ENCODE assay signal across 15 cellular contexts in the genomic region with DNA sequence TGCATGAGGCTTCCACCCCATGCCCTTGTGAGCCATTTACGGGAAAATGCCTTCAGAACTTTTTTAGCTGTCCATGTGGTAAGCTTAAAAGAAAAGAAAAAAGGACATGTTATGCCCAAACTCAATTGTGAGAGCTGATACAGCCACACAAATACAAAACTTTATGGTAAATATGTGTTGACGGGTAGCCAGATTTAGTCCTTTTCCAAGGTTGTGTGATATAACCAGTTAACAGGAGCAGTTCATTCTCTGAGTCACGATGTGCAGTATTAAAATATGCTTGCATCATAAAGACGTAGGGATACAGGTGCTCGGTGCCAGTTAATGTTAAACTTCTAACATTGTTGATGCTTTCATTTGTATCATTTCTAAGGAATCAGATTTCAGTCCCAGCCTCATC.
"Had no signal": no experiment of that assay in that cellular context is flagged by ENCODE, and none has a peak within 500 bp of the region (broad histone marks: within the 10 kb centered on the region; RNA-seq: fewer than 3 reads in every experiment).

No MANE protein-coding gene starts in this region.

- H3K9me3 ChIP-seq: esophagus squamous epithelium, right atrium auricular region, transverse colon had no signal

- H3K27ac Mint-ChIP-seq: activated naive CD4-positive, alpha-beta T cell treated with anti-CD3 and anti-CD28 coated beads for 36 hours; activated T-helper 1 cell treated with anti-CD3 and anti-CD28 coated beads, Interleukin-12 subunit alpha, Interleukin-12 subunit beta, Interleukin-2, Interleukin-4 antibody, amounts not matched to agents 30 ng/mL and 10 ng/mL and 1 ng/mL, durations not matched to agents 14 hours and 24 hours and 36 hours; progenitor cell of endocrine pancreas had no signal

- H3K27ac ChIP-seq: coronary artery, esophagus squamous epithelium, right atrium auricular region, skin epidermis, transverse colon had no signal

- H3K9me3 Mint-ChIP-seq: activated naive CD4-positive, alpha-beta T cell treated with anti-CD3 and anti-CD28 coated beads for 36 hours; activated T-helper 1 cell treated with anti-CD3 and anti-CD28 coated beads, Interleukin-12 subunit alpha, Interleukin-12 subunit beta, Interleukin-2, Interleukin-4 antibody, amounts not matched to agents 30 ng/mL and 10 ng/mL and 1 ng/mL, durations not matched to agents 14 hours and 24 hours and 36 hours; central memory CD8-positive, alpha-beta T cell had no signal

- DNase-seq: activated naive CD4-positive, alpha-beta T cell treated with anti-CD3 and anti-CD28 coated beads for 36 hours; effector CD4-positive, alpha-beta T cell; esophagus squamous epithelium; stimulated activated CD4-positive, alpha-beta T cell treated with anti-CD3 and anti-CD28 coated beads, Interleukin-15, amount 100 ng/mL, for 24 hours; stimulated activated CD4-positive, alpha-beta T cell treated with anti-CD3 and anti-CD28 coated beads, Interleukin-4, amount 100 ng/mL, for 1 hour; stimulated activated naive CD4-positive, alpha-beta T cell treated with Interleukin-2 at 50 U/mL for 16 hours; substantia nigra; SW 1271; transverse colon had no signal

- H3K4me3 ChIP-seq: coronary artery, esophagus squamous epithelium, right atrium auricular region, skin epidermis, transverse colon had no signal

- H3K36me3 ChIP-seq: esophagus squamous epithelium, right atrium auricular region, transverse colon had no signal

- H3K4me3 Mint-ChIP-seq: activated naive CD4-positive, alpha-beta T cell treated with anti-CD3 and anti-CD28 coated beads for 36 hours; activated T-helper 1 cell treated with anti-CD3 and anti-CD28 coated beads, Interleukin-12 subunit alpha, Interleukin-12 subunit beta, Interleukin-2, Interleukin-4 antibody, amounts not matched to agents 30 ng/mL and 10 ng/mL and 1 ng/mL, durations not matched to agents 14 hours and 24 hours and 36 hours; central memory CD8-positive, alpha-beta T cell had no signal
